ENCODE assay signal across 12 cellular contexts in genomic region chr12:111440631-111441030, GRCh38. TPM values are rescaled to one million over a fixed set of nuclear protein-coding genes. Genes with fewer than 3 reads are reported as not detected.
DNase-seq lines count a peak whose midpoint lies in the region; ATAC-seq lines count a peak whose summit lies in the region.
"Had no signal": no experiment of that assay in that cellular context is flagged by ENCODE, and none has a peak within 500 bp of the region (broad histone marks: within the 10 kb centered on the region; RNA-seq: fewer than 3 reads in every experiment).

No MANE protein-coding gene starts in this region.

- H3K36me3 Mint-ChIP-seq in CD4-positive, alpha-beta memory T cell = peaks cover 10 to 25% of the 10 kb centered on the region in 2 donors
- peaks cover 2% of the 10 kb centered on the region for H3K36me3 Mint-ChIP-seq in IgD-negative memory B cell

- H3K36me3 ChIP-seq in CD4-positive, alpha-beta memory T cell (ENCODE audit: insufficient read depth, low read length) = no peaks in the 10 kb centered on the region
- H3K36me3 ChIP-seq in effector memory CD4-positive, alpha-beta T cell (ENCODE audit: control insufficient read depth, insufficient read depth, low read length) = no peaks in the 10 kb centered on the region

- H3K27ac ChIP-seq in CD4-positive, alpha-beta memory T cell (ENCODE audit: low read depth, low read length) = peak overlapping the region; percentile 9
- peak overlapping the region; percentile 78 for H3K27ac ChIP-seq in effector memory CD4-positive, alpha-beta T cell (ENCODE audit: insufficient read depth, low read length, poor library complexity, severe bottlenecking)

- intact Hi-C loops in CD4-positive, alpha-beta memory T cell (cut with micrococcal nuclease) = no loop called here
- intact Hi-C loops in sciatic nerve (cut with DNase I) = no loop called here

- no peaks in the 10 kb centered on the region for H3K27me3 Mint-ChIP-seq in CD4-positive, alpha-beta memory T cell
- H3K27me3 Mint-ChIP-seq in IgD-negative memory B cell = no peaks in the 10 kb centered on the region
- H3K27me3 Mint-ChIP-seq: progenitor cell of endocrine pancreas had no signal

- ATAC-seq in sciatic nerve = no peak
- ATAC-seq in HG03097 (IDR thresholded peaks at IDR 0.05; ENCODE audit: low FRiP score, unreplicated experiment) = no peak
- no peak for ATAC-seq in GM21367 (IDR thresholded peaks at IDR 0.05; ENCODE audit: unreplicated experiment)
- ATAC-seq: stimulated activated naive CD8-positive, alpha-beta T cell treated with anti-CD3 and anti-CD28 coated beads, Interleukin-15, Interleukin-2, amounts not matched to agents 100 U/mL and 50 U/mL, for 24 hours had no signal

- no peaks in the 10 kb centered on the region for H3K9me3 ChIP-seq in CD4-positive, alpha-beta memory T cell (ENCODE audit: control insufficient read depth in 1 of 2, low read length in 2 of 2)
- H3K9me3 ChIP-seq in effector memory CD4-positive, alpha-beta T cell (ENCODE audit: control insufficient read depth, low read length) = no peaks in the 10 kb centered on the region

- peaks cover 67 to 98% (median 83%) of the 10 kb centered on the region in 4 donors for H3K4me1 Mint-ChIP-seq in CD4-positive, alpha-beta memory T cell
- H3K4me1 Mint-ChIP-seq in IgD-negative memory B cell = peaks cover 39 to 68% (median 58%) of the 10 kb centered on the region in 3 donors

- CTCF ChIA-PET in CD4-positive, alpha-beta memory T cell (lab: Charles Lee; ENCODE audit: partially characterized antibody) = interaction anchor here (6.6 to 22.4 kb wide), 2 partner anchors 12 to 37 kb away, joined by 66 to 1282 read pairs; partner anchors contain the start of gene SH2B3

- no peaks in the 10 kb centered on the region for H3K27me3 ChIP-seq in CD4-positive, alpha-beta memory T cell (ENCODE audit: insufficient read depth, low read length)
- H3K27me3 ChIP-seq in effector memory CD4-positive, alpha-beta T cell (replicated peaks; ENCODE audit: control insufficient read depth, insufficient read depth, low read length, poor library complexity, severe bottlenecking) = no peaks in the 10 kb centered on the region

- peak overlapping the region in 2 of 8 donors; percentile 27 to 52 for H3K4me3 Mint-ChIP-seq in CD4-positive, alpha-beta memory T cell
- peak overlapping the region in 1 of 4 donors; percentile 6 for H3K4me3 Mint-ChIP-seq in IgD-negative memory B cell

- H3K27ac Mint-ChIP-seq in CD4-positive, alpha-beta memory T cell = peak overlapping the region; percentile 53 to 100 (median 85)
- H3K27ac Mint-ChIP-seq in IgD-negative memory B cell = peak overlapping the region; percentile 67 to 94 (median 90)
- H3K27ac Mint-ChIP-seq: progenitor cell of endocrine pancreas had no signal

- DNase-seq in CD4-positive, alpha-beta memory T cell = no peak
- no peak for DNase-seq in effector memory CD4-positive, alpha-beta T cell
- DNase-seq in sciatic nerve (ENCODE audit: low spot score) = peak; percentile 28
- DNase-seq in amygdala (lab: John Stamatoyannopoulos, UW) = no peak
- DNase-seq: activated CD4-positive, alpha-beta T cell treated with anti-CD3 and anti-CD28 coated beads, Interleukin-2, amount 50 U/mL, for 4 hours; stimulated activated CD4-positive, alpha-beta T cell treated with anti-CD3 and anti-CD28 coated beads, Interleukin-2, amount 100 ng/mL, for 48 hours; stimulated activated naive CD8-positive, alpha-beta T cell treated with anti-CD3 and anti-CD28 coated beads, Interleukin-15, Interleukin-2, amounts not matched to agents 100 U/mL and 50 U/mL, for 24 hours had no signal

- no peaks in the 10 kb centered on the region for H3K9me3 Mint-ChIP-seq in CD4-positive, alpha-beta memory T cell
- no peaks in the 10 kb centered on the region for H3K9me3 Mint-ChIP-seq in IgD-negative memory B cell

- POLR2A ChIA-PET in CD4-positive, alpha-beta memory T cell (lab: Charles Lee; ENCODE audit: partially characterized antibody) = interaction anchor here (6.7 to 27.1 kb wide), 2 partner anchors 12 to 34 kb away, joined by 107 to 683 read pairs; partner anchors contain the start of gene SH2B3

- no peak overlapping the region for H3K4me3 ChIP-seq in CD4-positive, alpha-beta memory T cell (ENCODE audit: low read length in 2 of 2)
- H3K4me3 ChIP-seq in effector memory CD4-positive, alpha-beta T cell (ENCODE audit: insufficient read depth, low read depth, low read length, poor library complexity, severe bottlenecking) = no peak overlapping the region
- H3K4me3 ChIP-seq: lung had no signal

- H3K4me1 ChIP-seq in CD4-positive, alpha-beta memory T cell (ENCODE audit: insufficient read depth, low read length) = peaks cover 97% of the 10 kb centered on the region
- peaks cover 91% of the 10 kb centered on the region for H3K4me1 ChIP-seq in effector memory CD4-positive, alpha-beta T cell (ENCODE audit: control insufficient read depth, insufficient read depth, low read length, poor library complexity, severe bottlenecking)

RNA-seq across cellular contexts. Expression of gene SH2B3, which starts 34.9 kb away (rescaled TPM):
- 10 to 100 TPM; 25.3 to 28.2 TPM for total RNA-seq in CD4-positive, alpha-beta memory T cell
- polyA plus RNA-seq in CD4-positive, alpha-beta memory T cell = 10 to 100 TPM in 1 of 2 donors, 1 to 10 TPM in 1; 4.2 to 14.2 TPM
- 10.3 TPM for polyA plus RNA-seq in IgD-negative memory B cell
- 27.5 TPM for total RNA-seq in sciatic nerve
